21 cellular contexts compared by ENCODE assay signal in the genomic region with DNA sequence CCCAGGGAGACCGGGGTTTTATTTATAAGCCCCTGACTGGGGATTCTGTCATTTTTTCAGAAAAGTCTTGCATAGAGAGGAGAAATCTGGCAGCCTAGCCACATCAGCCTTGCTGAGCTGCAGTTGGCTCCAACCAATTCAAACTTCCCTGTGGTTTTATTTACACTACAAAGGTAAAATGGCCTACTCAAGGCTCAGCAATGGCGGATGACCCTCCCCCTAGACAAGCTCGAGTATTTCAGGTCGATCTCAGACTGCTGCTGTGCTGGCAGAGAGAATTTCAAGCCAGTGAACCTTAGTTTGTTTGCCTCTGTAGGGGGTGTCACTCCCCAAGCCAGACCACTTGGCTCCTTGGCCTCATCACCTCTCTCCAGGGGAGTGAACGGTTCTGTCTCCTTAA. TPM values are rescaled to one million over a fixed set of nuclear protein-coding genes. Genes with fewer than 3 reads are reported as not detected.
"Had no signal": no experiment of that assay in that cellular context is flagged by ENCODE, and none has a peak within 500 bp of the region (broad histone marks: within the 10 kb centered on the region; RNA-seq: fewer than 3 reads in every experiment).

No MANE protein-coding gene starts in this region.

RNA-seq across cellular contexts. Expression of a gene that starts 52.9 kb away (rescaled TPM):
- total RNA-seq: activated naive CD4-positive, alpha-beta T cell treated with anti-CD3 and anti-CD28 coated beads for 36 hours; activated naive CD4-positive, alpha-beta T cell treated with anti-CD3 and anti-CD28 coated beads, Interleukin-2, amount 50 U/mL, for 72 hours; activated naive CD8-positive, alpha-beta T cell treated with anti-CD3 and anti-CD28 coated beads for 36 hours; activated naive CD8-positive, alpha-beta T cell treated with anti-CD3 and anti-CD28 coated beads, Interleukin-2, amount 10 ng/mL, durations not matched to agents 7 days and 5 days; activated T-cell treated with anti-CD3 and anti-CD28 coated beads, Interleukin-2, amount 50 U/mL, for 4 hours; activated T-cell treated with anti-CD3 and anti-CD28 coated beads, Interleukin-2, amount 50 U/mL, for 72 hours; activated T-helper 1 cell treated with anti-CD3 and anti-CD28 coated beads, Interleukin-12 subunit alpha, Interleukin-12 subunit beta, Interleukin-2, Interleukin-4 antibody, amounts not matched to agents 30 ng/mL and 10 ng/mL and 1 ng/mL, durations not matched to agents 14 hours and 24 hours and 36 hours; activated T-helper 17 cell treated with anti-CD3 and anti-CD28 coated beads, Interleukin-2, amount 50 U/mL, for 72 hours; activated T-helper 2 cell treated with anti-CD3 and anti-CD28 coated beads, Interferon-gamma antibody, Interleukin-2, Interleukin-4, amounts not matched to agents 10 μg/mL and 5 μg/mL and 100 μg/mL, durations not matched to agents 14 hours and 24 hours and 36 hours; adrenal gland; aorta; ascending aorta; astrocyte; body of pancreas; breast epithelium; bronchial epithelial cell; cardiac muscle cell; cardiac septum; cerebellum; chondrocyte had no signal
- polyA plus RNA-seq: adipose tissue, adrenal gland, aorta, cardiac muscle cell had no signal
